In the genomic region with DNA sequence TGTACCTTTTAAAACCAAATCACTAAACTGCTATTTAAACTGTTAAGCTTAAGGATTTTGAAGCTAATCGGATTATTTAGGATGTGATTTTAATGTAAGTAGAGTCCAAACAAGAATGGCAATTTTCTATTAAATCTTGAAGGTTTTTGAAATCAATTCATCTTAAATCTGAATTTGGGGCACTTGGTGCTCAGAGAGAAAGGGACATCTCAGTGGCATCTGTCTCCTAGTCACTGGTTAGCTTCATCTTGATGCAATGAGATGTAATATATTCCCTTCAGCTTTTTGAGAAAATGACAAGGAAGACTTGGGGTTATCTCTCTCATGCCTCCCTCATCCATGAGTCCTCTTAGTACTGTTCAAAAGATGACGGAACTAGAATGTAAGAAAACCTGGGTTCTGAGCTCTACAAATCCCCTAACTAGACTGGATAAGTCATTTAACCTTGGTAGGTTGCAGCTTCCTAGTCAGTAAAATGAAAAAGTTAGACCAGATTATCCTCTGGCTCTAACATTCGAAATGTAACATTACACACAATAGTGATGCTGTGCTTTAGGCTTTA, we compare ENCODE assay signal across 1 cellular context.
A peak's percentile ranks its signal among the peaks of the same experiment; 100 is the strongest.
TF ChIP-seq lines count a peak whose summit lies in the region.

No MANE protein-coding gene starts in this region.

TF ChIP-seq in K562, 482 proteins besides CTCF, POLR2A, EP300 and RAD21 (continued from another document):
- TF ChIP-seq DDX20 (tag; IDR thresholded peaks at IDR 0.05; ENCODE audit: low read depth) (peak; percentile 26; the same call in 1 of the 2 replicates), MLX (CRISPR knock-in tag; conservative IDR thresholded peaks at IDR 0.05) (no peak), FOSL1 (tag; conservative IDR thresholded peaks at IDR 0.05) (peak; percentile 37; the same call in 1 of the 2 replicates), ZSCAN29 (IDR thresholded peaks at IDR 0.05) (no peak), PPARD (CRISPR knock-in tag; IDR thresholded peaks at IDR 0.05) (no peak), EHMT2 (IDR thresholded peaks at IDR 0.05) (no peak), ZNF197 (CRISPR knock-in tag; IDR thresholded peaks at IDR 0.05; ENCODE audit: low read depth) (no peak), ZNF436 (CRISPR knock-in tag; IDR thresholded peaks at IDR 0.05) (no peak), REST (CRISPR knock-in tag; IDR thresholded peaks at IDR 0.05; ENCODE audit: low read depth) (no peak), IFI16 (CRISPR knock-in tag; IDR thresholded peaks at IDR 0.05) (no peak), NCOA6 (IDR thresholded peaks at IDR 0.05) (no peak), CGGBP1 (CRISPR knock-in tag; IDR thresholded peaks at IDR 0.05) (no peak), BCLAF1 (IDR thresholded peaks at IDR 0.05; ENCODE audit: borderline replicate concordance in 1 of 2, control insufficient read depth in 1 of 2, low read depth in 2 of 2, low read length in 1 of 2) (no peak), POLR2H (tag; IDR thresholded peaks at IDR 0.05; ENCODE audit: low read depth) (peak; percentile 55; the same call in 1 of the 2 replicates), HMG20A (CRISPR knock-in tag; conservative IDR thresholded peaks at IDR 0.05) (no peak), RBM17 (IDR thresholded peaks at IDR 0.05; ENCODE audit: borderline replicate concordance, low read depth, low read length) (no peak), MYBL2 (IDR thresholded peaks at IDR 0.05; ENCODE audit: low read depth) (no peak), MYBL2 (CRISPR knock-in tag; IDR thresholded peaks at IDR 0.05; ENCODE audit: borderline replicate concordance) (no peak), ZNF395 (CRISPR knock-in tag; IDR thresholded peaks at IDR 0.05) (no peak; the same call in 1 of the 2 replicates), SMAD2 (IDR thresholded peaks at IDR 0.05; ENCODE audit: low read depth, low read length) (no peak), SMARCA5 (IDR thresholded peaks at IDR 0.05) (no peak), ZNF75A (CRISPR knock-in tag; IDR thresholded peaks at IDR 0.05) (no peak), EP400 (IDR thresholded peaks at IDR 0.05) (no peak), GABPB1 (CRISPR knock-in tag; IDR thresholded peaks at IDR 0.05) (no peak), CAMTA2 (CRISPR knock-in tag; conservative IDR thresholded peaks at IDR 0.05) (no peak), ZNF445 (CRISPR knock-in tag; IDR thresholded peaks at IDR 0.05; ENCODE audit: low read depth) (no peak), ZNF766 (CRISPR knock-in tag; conservative IDR thresholded peaks at IDR 0.05) (0 out of 2 replicates have a peak, but pooled peaks have one; percentile 3), BACH1 (tag; IDR thresholded peaks at IDR 0.05) (peak; percentile 29; the same call in 1 of the 2 replicates), EGR1 (conservative IDR thresholded peaks at IDR 0.05) (no peak), MAFG (tag; conservative IDR thresholded peaks at IDR 0.05) (no peak), ZNF764 (CRISPR knock-in tag; IDR thresholded peaks at IDR 0.05; ENCODE audit: low read depth) (no peak), ZNF175 (CRISPR knock-in tag; IDR thresholded peaks at IDR 0.05; ENCODE audit: low read depth) (peak; percentile 89; the same call in 1 of the 2 replicates), DMBX1 (CRISPR knock-in tag; IDR thresholded peaks at IDR 0.05; ENCODE audit: borderline replicate concordance) (peak; percentile 19; the same call in 1 of the 2 replicates), HDAC3 (IDR thresholded peaks at IDR 0.05; ENCODE audit: borderline replicate concordance, partially characterized antibody) (no peak), ZNF324 (CRISPR knock-in tag; IDR thresholded peaks at IDR 0.05) (no peak), POLR3A (IDR thresholded peaks at IDR 0.05; ENCODE audit: borderline replicate concordance, extremely low read depth, insufficient read depth, insufficient read length) (no peak), ELF2 (CRISPR knock-in tag; IDR thresholded peaks at IDR 0.05) (no peak), KLF13 (tag; IDR thresholded peaks at IDR 0.05; ENCODE audit: borderline replicate concordance, low read depth) (no peak), NFYB (IDR thresholded peaks at IDR 0.05; ENCODE audit: extremely low read depth, insufficient read length) (no peak), SNIP1 (IDR thresholded peaks at IDR 0.05; ENCODE audit: low read depth) (no peak), CEBPG (CRISPR knock-in tag; IDR thresholded peaks at IDR 0.05) (peak; percentile 33; the same call in 1 of the 2 replicates), CEBPG (tag; conservative IDR thresholded peaks at IDR 0.05 in 1 of 2, IDR thresholded peaks at IDR 0.05 in 1 of 2) (peak in 1 of 2 experiments; percentile 73; a peak in 2 of 4 replicates)
- TF ChIP-seq, protein P1, sequence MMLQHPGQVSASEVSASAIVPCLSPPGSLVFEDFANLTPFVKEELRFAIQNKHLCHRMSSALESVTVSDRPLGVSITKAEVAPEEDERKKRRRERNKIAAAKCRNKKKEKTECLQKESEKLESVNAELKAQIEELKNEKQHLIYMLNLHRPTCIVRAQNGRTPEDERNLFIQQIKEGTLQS (IDR thresholded peaks at IDR 0.05) = peak; percentile 26; the same call in 1 of the 2 replicates
- TF ChIP-seq, protein P1 (CRISPR knock-in tag; conservative IDR thresholded peaks at IDR 0.05) = no peak
- TF ChIP-seq, protein P2, sequence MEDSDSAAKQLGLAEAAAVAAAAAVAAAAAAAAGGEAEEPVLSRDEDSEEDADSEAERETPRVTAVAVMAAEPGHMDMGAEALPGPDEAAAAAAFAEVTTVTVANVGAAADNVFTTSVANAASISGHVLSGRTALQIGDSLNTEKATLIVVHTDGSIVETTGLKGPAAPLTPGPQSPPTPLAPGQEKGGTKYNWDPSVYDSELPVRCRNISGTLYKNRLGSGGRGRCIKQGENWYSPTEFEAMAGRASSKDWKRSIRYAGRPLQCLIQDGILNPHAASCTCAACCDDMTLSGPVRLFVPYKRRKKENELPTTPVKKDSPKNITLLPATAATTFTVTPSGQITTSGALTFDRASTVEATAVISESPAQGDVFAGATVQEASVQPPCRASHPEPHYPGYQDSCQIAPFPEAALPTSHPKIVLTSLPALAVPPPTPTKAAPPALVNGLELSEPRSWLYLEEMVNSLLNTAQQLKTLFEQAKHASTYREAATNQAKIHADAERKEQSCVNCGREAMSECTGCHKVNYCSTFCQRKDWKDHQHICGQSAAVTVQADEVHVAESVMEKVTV (CRISPR knock-in tag; IDR thresholded peaks at IDR 0.05) = no peak
- TF ChIP-seq, protein P3, sequence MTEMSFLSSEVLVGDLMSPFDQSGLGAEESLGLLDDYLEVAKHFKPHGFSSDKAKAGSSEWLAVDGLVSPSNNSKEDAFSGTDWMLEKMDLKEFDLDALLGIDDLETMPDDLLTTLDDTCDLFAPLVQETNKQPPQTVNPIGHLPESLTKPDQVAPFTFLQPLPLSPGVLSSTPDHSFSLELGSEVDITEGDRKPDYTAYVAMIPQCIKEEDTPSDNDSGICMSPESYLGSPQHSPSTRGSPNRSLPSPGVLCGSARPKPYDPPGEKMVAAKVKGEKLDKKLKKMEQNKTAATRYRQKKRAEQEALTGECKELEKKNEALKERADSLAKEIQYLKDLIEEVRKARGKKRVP (CRISPR knock-in tag; IDR thresholded peaks at IDR 0.05) = 0 out of 2 replicates have a peak, but pooled peaks have one; percentile 42
- TF ChIP-seq, protein P4, sequence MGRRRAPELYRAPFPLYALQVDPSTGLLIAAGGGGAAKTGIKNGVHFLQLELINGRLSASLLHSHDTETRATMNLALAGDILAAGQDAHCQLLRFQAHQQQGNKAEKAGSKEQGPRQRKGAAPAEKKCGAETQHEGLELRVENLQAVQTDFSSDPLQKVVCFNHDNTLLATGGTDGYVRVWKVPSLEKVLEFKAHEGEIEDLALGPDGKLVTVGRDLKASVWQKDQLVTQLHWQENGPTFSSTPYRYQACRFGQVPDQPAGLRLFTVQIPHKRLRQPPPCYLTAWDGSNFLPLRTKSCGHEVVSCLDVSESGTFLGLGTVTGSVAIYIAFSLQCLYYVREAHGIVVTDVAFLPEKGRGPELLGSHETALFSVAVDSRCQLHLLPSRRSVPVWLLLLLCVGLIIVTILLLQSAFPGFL (CRISPR knock-in tag; IDR thresholded peaks at IDR 0.05) = no peak
- TF ChIP-seq, protein P5, sequence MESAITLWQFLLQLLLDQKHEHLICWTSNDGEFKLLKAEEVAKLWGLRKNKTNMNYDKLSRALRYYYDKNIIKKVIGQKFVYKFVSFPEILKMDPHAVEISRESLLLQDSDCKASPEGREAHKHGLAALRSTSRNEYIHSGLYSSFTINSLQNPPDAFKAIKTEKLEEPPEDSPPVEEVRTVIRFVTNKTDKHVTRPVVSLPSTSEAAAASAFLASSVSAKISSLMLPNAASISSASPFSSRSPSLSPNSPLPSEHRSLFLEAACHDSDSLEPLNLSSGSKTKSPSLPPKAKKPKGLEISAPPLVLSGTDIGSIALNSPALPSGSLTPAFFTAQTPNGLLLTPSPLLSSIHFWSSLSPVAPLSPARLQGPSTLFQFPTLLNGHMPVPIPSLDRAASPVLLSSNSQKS (CRISPR knock-in tag; IDR thresholded peaks at IDR 0.05) = no peak
